ENCODE assay signal across 21 cellular contexts in genomic region chr1:30169269-30169668, GRCh38.
"Had no signal": no experiment of that assay in that cellular context is flagged by ENCODE, and none has a peak within 500 bp of the region (broad histone marks: within the 10 kb centered on the region; RNA-seq: fewer than 3 reads in every experiment).

No MANE protein-coding gene starts in this region.

- H3K9me3 ChIP-seq: SJSA1 had no signal

- H3K4me1 Mint-ChIP-seq: IgD-negative memory B cell had no signal

- H3K27ac ChIP-seq: SJSA1, SK-N-MC had no signal

- H3K4me1 ChIP-seq: SJSA1 had no signal

- H3K27ac Mint-ChIP-seq: IgD-negative memory B cell had no signal

- H3K4me3 ChIP-seq: SJSA1, SK-N-MC had no signal

- DNase-seq: KBM-7, MV-4-11, NCI-H1048, NCI-H1105, NCI-H1417, NCI-H1436 treated with DMSO at 0.1 percent for 48 hours, NCI-H1694, NCI-H187 treated with DMSO at 0.1 percent for 48 hours, NCI-H2029 treated with DMSO at 0.1 percent for 48 hours, NCI-H2171 treated with DMSO at 0.1 percent for 48 hours, NCI-H345, NCI-H446 treated with DMSO at 0.1 percent for 48 hours, NCI-H510A treated with DMSO at 0.1 percent for 48 hours, NCI-H69, NCI-H774, Right ventricle myocardium superior, RPMI8226, SIG-M5 had no signal

- H3K36me3 ChIP-seq: SJSA1 had no signal

- H3K4me3 Mint-ChIP-seq: IgD-negative memory B cell had no signal
